ENCODE assay signal across 32 cellular contexts in the genomic region with DNA sequence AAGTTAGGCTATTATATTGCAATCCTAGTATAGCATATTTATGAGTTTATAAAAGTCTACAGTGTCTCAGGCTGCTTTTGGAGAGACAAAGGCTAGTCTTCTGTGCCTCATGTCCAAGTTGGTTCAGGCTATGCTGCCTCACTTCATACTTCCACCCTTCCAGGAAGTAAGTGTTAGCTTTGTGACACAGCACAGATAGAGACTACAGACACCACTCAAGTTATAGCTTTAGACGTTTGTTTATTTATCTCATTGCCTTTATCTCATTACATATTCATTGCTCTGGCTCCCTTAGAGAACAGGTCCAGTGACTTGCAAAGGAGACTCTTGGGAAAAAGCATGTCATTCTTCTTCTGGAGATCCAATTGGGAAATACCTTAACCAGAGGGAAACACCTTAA. TPM values are rescaled to one million over a fixed set of nuclear protein-coding genes. Genes with fewer than 3 reads are reported as not detected.
"Had no signal": no experiment of that assay in that cellular context is flagged by ENCODE, and none has a peak within 500 bp of the region (broad histone marks: within the 10 kb centered on the region; RNA-seq: fewer than 3 reads in every experiment).

No MANE protein-coding gene starts in this region.

- H2AFZ ChIP-seq: parathyroid adenoma had no signal

- H3K27ac ChIP-seq: adrenal gland, ascending aorta, brain microvascular endothelial cell, colonic mucosa, dorsolateral prefrontal cortex, esophagus squamous epithelium, gastrocnemius medialis, lower lobe of right lung, parathyroid adenoma, tibial artery had no signal

- H3K79me2 ChIP-seq: parathyroid adenoma had no signal

- DNase-seq: activated CD4-positive, alpha-beta T cell treated with anti-CD3 and anti-CD28 coated beads, Interleukin-2, amount 50 U/mL, for 4 hours; activated CD8-positive, alpha-beta memory T cell treated with anti-CD3 and anti-CD28 coated beads for 24 hours; activated CD8-positive, alpha-beta memory T cell treated with anti-CD3 and anti-CD28 coated beads, Interleukin-2, amount 50 U/mL, for 4 hours; activated naive CD4-positive, alpha-beta T cell; activated T-cell treated with anti-CD3 and anti-CD28 coated beads, Interleukin-2, amount 50 U/mL, for 24 hours; adrenal gland; brain microvascular endothelial cell; colonic mucosa; dorsolateral prefrontal cortex; effector memory CD8-positive, alpha-beta T cell; esophagus squamous epithelium; gastrocnemius medialis; head of caudate nucleus; lower lobe of right lung; mesendoderm; naive B cell; nucleus accumbens; right cardiac atrium; stimulated activated CD4-positive, alpha-beta T cell treated with anti-CD3 and anti-CD28 coated beads, Interleukin-12 subunit alpha, Interleukin-12 subunit beta, amount 100 ng/mL, for 4 hours; stimulated activated CD4-positive, alpha-beta T cell treated with anti-CD3 and anti-CD28 coated beads, Interleukin-1b, Interleukin-23, amount 100 ng/mL, for 48 hours; stimulated activated naive CD8-positive, alpha-beta T cell treated with anti-CD3 and anti-CD28 coated beads, Interleukin-15, amount 100 ng/mL, for 72 hours; T-helper 9 cell; tibial artery had no signal

- H3K27me3 ChIP-seq: adrenal gland, ascending aorta, brain microvascular endothelial cell, colonic mucosa, dorsolateral prefrontal cortex, esophagus squamous epithelium, gastrocnemius medialis, tibial artery had no signal

- ATAC-seq: effector memory CD8-positive, alpha-beta T cell; gastrocnemius medialis; left lobe of liver; lower lobe of right lung; right cardiac atrium; stimulated activated effector memory CD8-positive, alpha-beta T cell treated with anti-CD3 and anti-CD28 coated beads, Interleukin-12 subunit alpha, Interleukin-12 subunit beta, amount 100 ng/mL, for 72 hours; stimulated activated naive CD8-positive, alpha-beta T cell treated with anti-CD3 and anti-CD28 coated beads, Interleukin-15, amount 100 ng/mL, for 72 hours had no signal

- H3K4me3 ChIP-seq: adrenal gland, ascending aorta, colonic mucosa, dorsolateral prefrontal cortex, esophagus squamous epithelium, gastrocnemius medialis, lower lobe of right lung, tibial artery had no signal

- H3K9ac ChIP-seq: parathyroid adenoma had no signal

- H3K4me1 ChIP-seq: adrenal gland, ascending aorta, colonic mucosa, esophagus squamous epithelium, gastrocnemius medialis, lower lobe of right lung, parathyroid adenoma, tibial artery had no signal

- H3K9me3 ChIP-seq: adrenal gland, ascending aorta, colonic mucosa, esophagus squamous epithelium, gastrocnemius medialis, lower lobe of right lung, tibial artery had no signal

- H3K36me3 ChIP-seq: adrenal gland, ascending aorta, brain microvascular endothelial cell, colonic mucosa, esophagus squamous epithelium, gastrocnemius medialis, lower lobe of right lung, tibial artery had no signal

RNA-seq across cellular contexts. Expression of a gene that starts 45.5 kb away (rescaled TPM):
- total RNA-seq: activated T-helper 2 cell treated with anti-CD3 and anti-CD28 coated beads, Interferon-gamma antibody, Interleukin-2, Interleukin-4, amounts not matched to agents 10 μg/mL and 5 μg/mL and 100 μg/mL, durations not matched to agents 14 hours and 24 hours and 36 hours; ascending aorta; colonic mucosa; endothelial cell of umbilical vein; esophagus squamous epithelium; gastrocnemius medialis; lower lobe of right lung; mucosa of gallbladder; pulmonary artery endothelial cell; ureter had no signal

RNA-seq across cellular contexts. Expression of a gene that starts 51.3 kb away (rescaled TPM):
- total RNA-seq: ascending aorta had no signal
